12 cellular contexts compared by ENCODE assay signal in the genomic region with DNA sequence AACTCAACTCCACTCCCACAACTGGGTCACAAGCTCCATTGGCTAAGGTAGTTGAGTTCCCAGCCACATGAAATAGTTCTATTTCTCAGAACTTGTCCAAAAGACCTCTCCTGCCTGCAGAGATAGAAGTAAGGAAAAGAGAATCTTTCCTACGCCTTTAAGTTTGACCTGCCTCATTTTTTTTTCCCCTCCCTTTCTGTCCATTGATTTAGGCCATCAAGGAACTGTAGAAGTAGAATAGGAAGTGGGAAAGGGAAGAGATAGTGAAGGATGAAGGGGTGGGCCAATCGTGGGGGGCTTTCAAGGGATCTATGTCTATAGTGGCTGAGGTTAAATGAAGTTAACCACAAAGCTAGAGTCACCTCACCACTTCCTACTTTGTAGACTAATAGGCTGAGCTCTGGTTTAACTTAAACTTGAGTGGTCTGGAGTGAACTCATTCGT.
DNase-seq lines count a peak whose midpoint lies in the region; ATAC-seq lines count a peak whose summit lies in the region.
"Had no signal": no experiment of that assay in that cellular context is flagged by ENCODE, and none has a peak within 500 bp of the region (broad histone marks: within the 10 kb centered on the region; RNA-seq: fewer than 3 reads in every experiment).

No MANE protein-coding gene starts in this region.

- H3K9me3 Mint-ChIP-seq in activated naive CD4-positive, alpha-beta T cell treated with anti-CD3 and anti-CD28 coated beads, Interleukin-2, amount 10 ng/mL, durations not matched to agents 7 days and 5 days = no peaks in the 10 kb centered on the region
- H3K9me3 Mint-ChIP-seq in stimulated activated naive CD8-positive, alpha-beta T cell treated with anti-CD3 and anti-CD28 coated beads, Interleukin-15, Interleukin-2, amounts not matched to agents 100 ng/mL and 50 ng/mL, for 24 hours = no peaks in the 10 kb centered on the region

- H3K36me3 Mint-ChIP-seq in activated naive CD4-positive, alpha-beta T cell treated with anti-CD3 and anti-CD28 coated beads, Interleukin-2, amount 10 ng/mL, durations not matched to agents 7 days and 5 days = no peaks in the 10 kb centered on the region
- H3K36me3 Mint-ChIP-seq in stimulated activated naive CD8-positive, alpha-beta T cell treated with anti-CD3 and anti-CD28 coated beads, Interleukin-15, Interleukin-2, amounts not matched to agents 100 ng/mL and 50 ng/mL, for 24 hours (ENCODE audit: low read depth) = no peaks in the 10 kb centered on the region

- in situ Hi-C loops in ACHN (cut with HindIII; ENCODE audit: low pct_ligation_motif_present, low pct_unique_long_range_greater_than_20kb, low sequenced_read_pairs) = no loop called here

- CTCF ChIA-PET in activated naive CD4-positive, alpha-beta T cell treated with anti-CD3 and anti-CD28 coated beads, Interleukin-2, amount 10 ng/mL, durations not matched to agents 7 days and 5 days (lab: Charles Lee) = interaction anchor here (1.1 to 1.2 kb wide), 2 partner anchors 14 to 17 kb away, joined by 3 read pairs; no protein-coding TSS in a partner anchor

- no peak for DNase-seq in activated naive CD4-positive, alpha-beta T cell treated with anti-CD3 and anti-CD28 coated beads, Interleukin-2, amount 10 ng/mL, durations not matched to agents 7 days and 5 days
- DNase-seq in activated naive CD4-positive, alpha-beta T cell treated with anti-CD3 and anti-CD28 coated beads, Interleukin-2, amount 50 U/mL, for 16 hours = no peak
- DNase-seq in SIG-M5 treated with dmso at 0.1 percent for 504 hours (lab: John Stamatoyannopoulos, UW; ENCODE audit: unreplicated experiment) (peak; percentile 89), NCI-H2029 treated with DMSO at 0.1 percent for 48 hours (lab: John Stamatoyannopoulos, UW) (no peak), ACHN (no peak), kidney tubule cell (ENCODE audit: low spot score) (no peak)
- DNase-seq: head of caudate nucleus, NCI-H1092 treated with DMSO at 0.1 percent for 48 hours, RPMI8226, substantia nigra had no signal

- H3K4me1 Mint-ChIP-seq in activated naive CD4-positive, alpha-beta T cell treated with anti-CD3 and anti-CD28 coated beads, Interleukin-2, amount 10 ng/mL, durations not matched to agents 7 days and 5 days = peaks cover 20% of the 10 kb centered on the region
- peaks cover 14% of the 10 kb centered on the region for H3K4me1 Mint-ChIP-seq in stimulated activated naive CD8-positive, alpha-beta T cell treated with anti-CD3 and anti-CD28 coated beads, Interleukin-15, Interleukin-2, amounts not matched to agents 100 ng/mL and 50 ng/mL, for 24 hours (ENCODE audit: low read depth)

- H3K4me3 Mint-ChIP-seq in activated naive CD4-positive, alpha-beta T cell treated with anti-CD3 and anti-CD28 coated beads, Interleukin-2, amount 10 ng/mL, durations not matched to agents 7 days and 5 days = no peak overlapping the region
- H3K4me3 Mint-ChIP-seq in stimulated activated naive CD8-positive, alpha-beta T cell treated with anti-CD3 and anti-CD28 coated beads, Interleukin-15, Interleukin-2, amounts not matched to agents 100 ng/mL and 50 ng/mL, for 24 hours = no peak overlapping the region

- peak; percentile 66 for ATAC-seq in HG03064 (IDR thresholded peaks at IDR 0.05; ENCODE audit: low read depth, unreplicated experiment)

- H3K27ac Mint-ChIP-seq in activated naive CD4-positive, alpha-beta T cell treated with anti-CD3 and anti-CD28 coated beads, Interleukin-2, amount 10 ng/mL, durations not matched to agents 7 days and 5 days = peak overlapping the region; percentile 58
- H3K27ac Mint-ChIP-seq in stimulated activated naive CD8-positive, alpha-beta T cell treated with anti-CD3 and anti-CD28 coated beads, Interleukin-15, Interleukin-2, amounts not matched to agents 100 ng/mL and 50 ng/mL, for 24 hours = peak overlapping the region; percentile 19

- H3K27me3 Mint-ChIP-seq in activated naive CD4-positive, alpha-beta T cell treated with anti-CD3 and anti-CD28 coated beads, Interleukin-2, amount 10 ng/mL, durations not matched to agents 7 days and 5 days = peaks cover 2% of the 10 kb centered on the region
- no peaks in the 10 kb centered on the region for H3K27me3 Mint-ChIP-seq in stimulated activated naive CD8-positive, alpha-beta T cell treated with anti-CD3 and anti-CD28 coated beads, Interleukin-15, Interleukin-2, amounts not matched to agents 100 ng/mL and 50 ng/mL, for 24 hours
